ENCODE assay signal across 8 cellular contexts in genomic region chr5:140966293-140967225, GRCh38. TPM values are rescaled to one million over a fixed set of nuclear protein-coding genes. Genes with fewer than 3 reads are reported as not detected.
A peak's percentile ranks its signal among the peaks of the same experiment; 100 is the strongest.
DNase-seq lines count a peak whose midpoint lies in the region; ATAC-seq and TF ChIP-seq lines count a peak whose summit lies in the region.

Gene PCDHAC2 (plus strand): TSS chr5:140966476. CDS start chr5:140966767, 291 bp downstream.

- H3K9ac ChIP-seq in iPS-20b (ENCODE audit: low read depth, low read length), result peak within 1 kb of the TSS; percentile 69; the same call in 1 of the 2 replicates

- CTCF ChIA-PET in CD8-positive, alpha-beta T cell (lab: Charles Lee), result no interaction called here

- in situ Hi-C loops in astrocyte of the spinal cord (cut with HindIII; ENCODE audit: low sequenced_read_pairs), result no loop called here
- in situ Hi-C loops in gastrocnemius medialis (cut with MboI; ENCODE audit: low sequenced_read_pairs in 4 of 4), result no loop called here

- no peak for TF ChIP-seq POLR2A in gastrocnemius medialis (IDR thresholded peaks at IDR 0.05)

- DNase-seq in AG08396 (ENCODE audit: low spot score) (peak; percentile 10), NCI-H1105 (lab: John Stamatoyannopoulos, UW) (peak; percentile 55), astrocyte of the spinal cord (ENCODE audit: low read depth, low spot score) (no peak), gastrocnemius medialis (no peak), CD1c-positive myeloid dendritic cell (ENCODE audit: extremely low spot score) (no peak)
- no peak for DNase-seq in CD8-positive, alpha-beta T cell
- no peak for DNase-seq in activated CD4-positive, alpha-beta T cell treated with anti-CD3 and anti-CD28 coated beads, Interleukin-2, amount 50 U/mL, for 48 hours

- peaks cover 3% of the 10 kb centered on the region for H3K4me1 Mint-ChIP-seq in CD8-positive, alpha-beta T cell (ENCODE audit: low read depth)

- POLR2A ChIA-PET in CD8-positive, alpha-beta T cell (lab: Charles Lee), result no interaction called here

- peak within 1 kb of the TSS; percentile 37 for H3K4me3 ChIP-seq in astrocyte of the spinal cord (ENCODE audit: low read depth, low read length)
- peak within 1 kb of the TSS; percentile 87 for H3K4me3 ChIP-seq in iPS-20b (ENCODE audit: low read length)
- H3K4me3 ChIP-seq in gastrocnemius medialis, result peak within 1 kb of the TSS; percentile 54 to 58 (median 56)
- H3K4me3 ChIP-seq in CD8-positive, alpha-beta T cell (ENCODE audit: low read depth, low read length), result no peak within 1 kb of the TSS

- H3K36me3 ChIP-seq in iPS-20b (ENCODE audit: insufficient read depth, low read depth, low read length) (no peaks in the 10 kb centered on the region), gastrocnemius medialis (no peaks in the 10 kb centered on the region)
- no peaks in the 10 kb centered on the region for H3K36me3 ChIP-seq in CD8-positive, alpha-beta T cell (ENCODE audit: insufficient read depth, low read length)

- H3K9me3 ChIP-seq in iPS-20b (ENCODE audit: insufficient read depth, low read depth, low read length) (no peaks in the 10 kb centered on the region), gastrocnemius medialis (no peaks in the 10 kb centered on the region)
- no peaks in the 10 kb centered on the region for H3K9me3 ChIP-seq in CD8-positive, alpha-beta T cell (ENCODE audit: low read length)

- H3K27me3 Mint-ChIP-seq in CD8-positive, alpha-beta T cell (ENCODE audit: low read depth), result peaks cover 33% of the 10 kb centered on the region

- H3K27me3 ChIP-seq in iPS-20b (ENCODE audit: insufficient read depth, low read length) (peaks cover 53% of the 10 kb centered on the region), gastrocnemius medialis (peaks cover 6 to 15% (median 9%) of the 10 kb centered on the region in 3 donors)
- no peaks in the 10 kb centered on the region for H3K27me3 ChIP-seq in CD8-positive, alpha-beta T cell (ENCODE audit: insufficient read depth, low read length)

- H3K27ac Mint-ChIP-seq in CD8-positive, alpha-beta T cell, result no peak within 1 kb of the TSS

- peak in 1 of 2 donors; percentile 27 for ATAC-seq in gastrocnemius medialis
- no peak for ATAC-seq in CD8-positive, alpha-beta T cell

- H3K4me3 Mint-ChIP-seq in CD8-positive, alpha-beta T cell, result no peak within 1 kb of the TSS

- intact Hi-C loops in gastrocnemius medialis (cut with DNase I; ENCODE audit: low total_unique reads), result no loop called here
- intact Hi-C loops in CD8-positive, alpha-beta T cell (cut with DNase I, micrococcal nuclease), result no loop called here

- no peak within 1 kb of the TSS for H3K27ac ChIP-seq in iPS-20b (ENCODE audit: low read length)
- no peak within 1 kb of the TSS for H3K27ac ChIP-seq in gastrocnemius medialis
- no peak within 1 kb of the TSS for H3K27ac ChIP-seq in CD8-positive, alpha-beta T cell (ENCODE audit: low read depth, low read length)

- TF ChIP-seq CTCF in astrocyte of the spinal cord (IDR thresholded peaks at IDR 0.05; ENCODE audit: low read depth, low read length) (no peak), gastrocnemius medialis (IDR thresholded peaks at IDR 0.05 in 4 of 5, conservative IDR thresholded peaks at IDR 0.05 in 1 of 5) (no peak)
- no peak for TF ChIP-seq CTCF in CD8-positive, alpha-beta T cell (IDR thresholded peaks at IDR 0.05)

- H3K36me3 Mint-ChIP-seq in CD8-positive, alpha-beta T cell, result no peaks in the 10 kb centered on the region

- no peaks in the 10 kb centered on the region for H3K9me3 Mint-ChIP-seq in CD8-positive, alpha-beta T cell

- H3K4me1 ChIP-seq in iPS-20b (ENCODE audit: insufficient read depth, low read length) (peaks cover 15% of the 10 kb centered on the region; the same call in 1 of the 2 replicates), gastrocnemius medialis (no peaks in the 10 kb centered on the region)
- H3K4me1 ChIP-seq in CD8-positive, alpha-beta T cell (ENCODE audit: insufficient read depth, low read length), result no peaks in the 10 kb centered on the region

RNA-seq across cellular contexts. Expression of gene PCDHAC2, which starts in this region (rescaled TPM):
- total RNA-seq in gastrocnemius medialis, result under 1 TPM in 2 of 4 donors, not detected in 2; 0.03 to 0.13 TPM
- total RNA-seq in CD8-positive, alpha-beta T cell, result not detected

Comparison
In these comparisons a context has a peak if more than half of its experiments do, and no peak if none do; other contexts are left out.
1. DNase-seq: peak in AG08396 (single experiment) and NCI-H1105 (single experiment); none in astrocyte of the spinal cord (single experiment), gastrocnemius medialis (0 of 2), CD1c-positive myeloid dendritic cell (single experiment), CD8-positive, alpha-beta T cell (0 of 7) and activated CD4-positive, alpha-beta T cell treated with anti-CD3 and anti-CD28 coated beads, Interleukin-2, amount 50 U/mL, for 48 hours (0 of 2).